17 cellular contexts compared by ENCODE assay signal in the genomic region with DNA sequence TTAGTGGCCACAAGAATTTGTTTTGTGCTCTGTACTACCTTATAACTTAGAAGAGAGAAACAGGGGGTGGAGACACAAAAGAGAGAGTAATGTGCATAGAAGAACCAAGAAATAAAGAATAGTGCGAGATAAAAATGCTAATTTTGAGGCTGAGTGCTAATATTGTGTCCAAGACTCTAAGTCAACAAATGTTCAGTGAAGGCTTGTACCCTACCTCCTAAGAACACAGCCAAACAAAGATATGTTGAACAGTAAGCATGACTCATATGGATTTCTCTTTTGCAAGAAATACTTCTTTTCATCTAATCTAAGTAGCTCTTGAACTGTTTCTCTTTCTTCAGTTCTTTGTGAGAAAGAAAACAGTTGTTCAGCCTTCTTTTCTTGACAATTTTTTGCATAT. TPM values are rescaled to one million over a fixed set of nuclear protein-coding genes. Genes with fewer than 3 reads are reported as not detected.
DNase-seq lines count a peak whose midpoint lies in the region; ATAC-seq and TF ChIP-seq lines count a peak whose summit lies in the region.
"Had no signal": no experiment of that assay in that cellular context is flagged by ENCODE, and none has a peak within 500 bp of the region (broad histone marks: within the 10 kb centered on the region; RNA-seq: fewer than 3 reads in every experiment).

No MANE protein-coding gene starts in this region.

- POLR2A ChIA-PET in HEK293 (lab: Yijun Ruan, JAX): no interaction called here

- TF ChIP-seq CTCF in HEK293 (tag by site-specific recombination; IDR thresholded peaks at IDR 0.05): no peak
- TF ChIP-seq CTCF in astrocyte of the cerebellum (IDR thresholded peaks at IDR 0.05; ENCODE audit: low read depth, low read length, missing control alignments): no peak

- DNase-seq in astrocyte of the cerebellum (ENCODE audit: low read depth): peak; percentile 67
- DNase-seq in foreskin melanocyte: peak; percentile 54
- peak; percentile 87 for DNase-seq in renal cortical epithelial cell (ENCODE audit: low read depth)
- DNase-seq in NCI-H128 (lab: John Stamatoyannopoulos, UW; ENCODE audit: unreplicated experiment): no peak
- DNase-seq in NCI-H82 treated with DMSO at 0.1 percent for 48 hours (lab: John Stamatoyannopoulos, UW; ENCODE audit: unreplicated experiment): no peak
- DNase-seq: activated effector memory CD4-positive, alpha-beta T cell treated with Interleukin-2 at 50 U/mL for 16 hours; COR-L47; gastrocnemius medialis; Kasumi-1; kidney; naive thymus-derived CD8-positive, alpha-beta T cell; spleen; T-helper 2 cell; testis had no signal

- H3K9me3 ChIP-seq in HEK293 (ENCODE audit: control insufficient read depth, insufficient read depth, low read depth, low read length): no peaks in the 10 kb centered on the region
- H3K9me3 ChIP-seq: gastrocnemius medialis, testis had no signal

- H3K36me3 ChIP-seq in HEK293 (ENCODE audit: control insufficient read depth in 2 of 2, insufficient read depth in 1 of 2, low read length in 2 of 2): no peaks in the 10 kb centered on the region
- H3K36me3 ChIP-seq: gastrocnemius medialis, spleen had no signal

- H3K27ac ChIP-seq in HEK293 (ENCODE audit: extremely low read depth, low read depth, low read length): no peak overlapping the region
- H3K27ac ChIP-seq: gastrocnemius medialis, spleen, testis had no signal

- ATAC-seq in HG02623 (IDR thresholded peaks at IDR 0.05; ENCODE audit: unreplicated experiment): no peak
- no peak for ATAC-seq in HG03045 (IDR thresholded peaks at IDR 0.05; ENCODE audit: unreplicated experiment)
- ATAC-seq: naive thymus-derived CD8-positive, alpha-beta T cell had no signal

- H3K4me3 ChIP-seq in HEK293 (ENCODE audit: low read depth, low read length) (no peak overlapping the region), astrocyte of the cerebellum (ENCODE audit: low read depth, low read length) (no peak overlapping the region)
- H3K4me3 ChIP-seq: gastrocnemius medialis, spleen, testis had no signal

- H3K4me1 ChIP-seq in HEK293 (ENCODE audit: control insufficient read depth, insufficient read depth, low read length): no peaks in the 10 kb centered on the region
- H3K4me1 ChIP-seq: testis had no signal

- in situ Hi-C loops in astrocyte of the cerebellum (cut with HindIII; ENCODE audit: low sequenced_read_pairs): no loop called here

- CTCF ChIA-PET in HEK293 (lab: Yijun Ruan, JAX): interaction anchor here (0.6 kb wide), 1 partner anchor 1325 kb away, joined by 4 read pairs; no protein-coding TSS in a partner anchor

TF ChIP-seq in HEK293, 187 proteins besides CTCF, POLR2A, EP300 and RAD21:
- no peak for TF ChIP-seq ZNF555 (tag by site-specific recombination; conservative IDR thresholded peaks at IDR 0.05)
- 0 out of 2 replicates have a peak, but pooled peaks have one; percentile 21 for TF ChIP-seq PRDM1 (tag by site-specific recombination; IDR thresholded peaks at IDR 0.05)

RNA-seq across cellular contexts. Expression of gene GAREM1, which starts 45.2 kb away (rescaled TPM):
- total RNA-seq in renal cortical epithelial cell: 3.6 and 40.3 TPM in 2 replicates

Comparison
In these comparisons a context has a peak if more than half of its experiments do, and no peak if none do; other contexts are left out.
1. DNase-seq: peak in astrocyte of the cerebellum (single experiment), foreskin melanocyte (single experiment) and renal cortical epithelial cell (single experiment); none in NCI-H128 (single experiment) and NCI-H82 treated with DMSO at 0.1 percent for 48 hours (single experiment).